In the genomic region with DNA sequence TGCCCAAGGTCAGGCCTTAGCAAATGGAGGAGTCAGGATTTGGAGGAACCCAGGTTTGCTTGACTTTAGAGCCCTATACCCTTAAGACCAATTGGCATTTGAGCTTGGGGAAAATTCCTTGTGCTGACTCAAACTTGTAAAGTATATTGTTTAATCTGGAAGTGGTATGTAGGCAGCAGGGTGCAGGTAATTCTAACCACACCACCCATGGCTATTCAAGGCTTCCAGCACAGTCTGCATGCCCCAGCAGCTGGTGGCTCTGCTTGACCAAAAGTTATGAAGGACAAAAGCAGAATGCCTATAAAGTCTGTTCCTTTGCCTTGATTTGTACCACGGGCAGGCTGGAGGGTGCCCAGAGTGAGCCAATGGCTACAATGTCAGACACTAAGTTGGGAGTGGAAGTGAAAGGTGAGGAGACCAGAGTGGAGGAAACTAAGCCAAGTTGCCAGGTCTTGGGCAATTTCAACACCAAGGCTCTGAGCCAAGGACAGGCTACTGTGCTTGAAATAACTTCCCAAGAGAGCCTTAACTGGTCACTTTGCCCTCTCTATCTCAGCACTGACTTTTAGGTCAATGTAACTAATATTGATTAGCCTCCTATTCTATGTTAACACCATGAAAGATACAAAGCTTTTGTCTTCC, we compare ENCODE assay signal across 29 cellular contexts. TPM values are rescaled to one million over a fixed set of nuclear protein-coding genes. Genes with fewer than 3 reads are reported as not detected.
A peak's percentile ranks its signal among the peaks of the same experiment; 100 is the strongest.
DNase-seq lines count a peak whose midpoint lies in the region; ATAC-seq and TF ChIP-seq lines count a peak whose summit lies in the region.
"Had no signal": no experiment of that assay in that cellular context is flagged by ENCODE, and none has a peak within 500 bp of the region (broad histone marks: within the 10 kb centered on the region; RNA-seq: fewer than 3 reads in every experiment).

No MANE protein-coding gene starts in this region.

- peaks cover 21% of the 10 kb centered on the region for H3K27me3 ChIP-seq in HAP-1 (ENCODE audit: low read depth)
- H3K27me3 ChIP-seq in endodermal cell (ENCODE audit: control insufficient read depth, insufficient read depth, low read length, poor library complexity, severe bottlenecking), result peaks cover 62% of the 10 kb centered on the region
- H3K27me3 ChIP-seq: ascending aorta, pancreas, thyroid gland had no signal

- WGBS in endodermal cell (ENCODE audit: insufficient coverage in 1 of 2, insufficient read length in 1 of 2), 2 experiments, result 80 to 87% methylated on average over 1 of the region's 1 CpG

- in situ Hi-C loops in astrocyte of the spinal cord (cut with HindIII; ENCODE audit: low sequenced_read_pairs) (no loop called here), HAP-1 (cut with MboI; ENCODE audit: low sequenced_read_pairs) (no loop called here)

- H3K4me1 ChIP-seq in mucosa of descending colon (ENCODE audit: low read depth) (peaks cover 9% of the 10 kb centered on the region), HAP-1 (no peaks in the 10 kb centered on the region), endodermal cell (ENCODE audit: control insufficient read depth, insufficient read depth, low read length) (no peaks in the 10 kb centered on the region)

- peak; percentile 8 for ATAC-seq in mucosa of descending colon
- ATAC-seq: naive thymus-derived CD8-positive, alpha-beta T cell; pancreas; SK-N-SH treated with all-trans-retinoic acid at 6 μM for 48 hours; stimulated activated naive CD8-positive, alpha-beta T cell treated with anti-CD3 and anti-CD28 coated beads, Interleukin-15, Interleukin-2, amounts not matched to agents 100 U/mL and 50 U/mL, for 24 hours had no signal

- no peak overlapping the region for H3K27ac ChIP-seq in endodermal cell (ENCODE audit: low read depth, low read length)
- H3K27ac ChIP-seq: ascending aorta, pancreas, thyroid gland had no signal

- H3K4me3 ChIP-seq in astrocyte of the spinal cord (ENCODE audit: low read depth, low read length), result no peak overlapping the region
- no peak overlapping the region for H3K4me3 ChIP-seq in mucosa of descending colon
- H3K4me3 ChIP-seq in HAP-1, result no peak overlapping the region
- H3K4me3 ChIP-seq in endodermal cell (ENCODE audit: low read length), result no peak overlapping the region
- H3K4me3 ChIP-seq: ascending aorta, pancreas, spleen, thyroid gland had no signal

- no peak overlapping the region for H3K9ac ChIP-seq in endodermal cell (ENCODE audit: extremely low read depth, low read length, poor library complexity, severe bottlenecking)

- H3K4me3 Mint-ChIP-seq in CD14-positive monocyte (no peak overlapping the region), endodermal cell (no peak overlapping the region)
- H3K4me3 Mint-ChIP-seq: activated naive CD4-positive, alpha-beta T cell treated with anti-CD3 and anti-CD28 coated beads, Interleukin-2, amount 10 ng/mL, durations not matched to agents 7 days and 5 days; activated T-cell treated with anti-CD3 and anti-CD28 coated beads, Interleukin-2, amount 50 U/mL, for 24 hours; CD8-positive, alpha-beta memory T cell; naive thymus-derived CD8-positive, alpha-beta T cell had no signal

- TF ChIP-seq CTCF in CD14-positive monocyte (IDR thresholded peaks at IDR 0.05) (no peak), astrocyte of the spinal cord (IDR thresholded peaks at IDR 0.05; ENCODE audit: low read depth, low read length) (no peak), mucosa of descending colon (IDR thresholded peaks at IDR 0.05) (no peak), endodermal cell (conservative IDR thresholded peaks at IDR 0.05) (no peak)

- H3K9me3 ChIP-seq in mucosa of descending colon (no peaks in the 10 kb centered on the region), HAP-1 (no peaks in the 10 kb centered on the region), endodermal cell (ENCODE audit: control insufficient read depth, low read length) (no peaks in the 10 kb centered on the region)
- H3K9me3 ChIP-seq: ascending aorta, pancreas, spleen, thyroid gland had no signal

- peak overlapping the region in 6 of 7 donors; percentile 74 to 96 (median 89) for H3K27ac Mint-ChIP-seq in CD14-positive monocyte
- no peak overlapping the region for H3K27ac Mint-ChIP-seq in endodermal cell
- H3K27ac Mint-ChIP-seq: activated naive CD4-positive, alpha-beta T cell treated with anti-CD3 and anti-CD28 coated beads, Interleukin-2, amount 10 ng/mL, durations not matched to agents 7 days and 5 days; activated T-cell treated with anti-CD3 and anti-CD28 coated beads, Interleukin-2, amount 50 U/mL, for 24 hours; naive thymus-derived CD8-positive, alpha-beta T cell had no signal

- H3K9me3 Mint-ChIP-seq in CD14-positive monocyte (peaks cover under 1 to 10% (median 4%) of the 10 kb centered on the region in 7 donors), endodermal cell (no peaks in the 10 kb centered on the region)
- H3K9me3 Mint-ChIP-seq: activated naive CD4-positive, alpha-beta T cell treated with anti-CD3 and anti-CD28 coated beads, Interleukin-2, amount 10 ng/mL, durations not matched to agents 7 days and 5 days; activated T-cell treated with anti-CD3 and anti-CD28 coated beads, Interleukin-2, amount 50 U/mL, for 24 hours; CD8-positive, alpha-beta memory T cell had no signal

- H3K4me1 Mint-ChIP-seq in CD14-positive monocyte, result peaks cover 50% of the 10 kb centered on the region
- H3K4me1 Mint-ChIP-seq in endodermal cell, result no peaks in the 10 kb centered on the region

- no peak for DNase-seq in CD14-positive monocyte (ENCODE audit: low spot score)
- DNase-seq in LoVo (ENCODE audit: low spot score), result peak; percentile 52
- peak; percentile 60 for DNase-seq in astrocyte of the spinal cord (ENCODE audit: low read depth, low spot score)
- DNase-seq in mucosa of descending colon, result no peak
- no peak for DNase-seq in HAP-1 (ENCODE audit: low spot score in 2 of 2)
- no peak for DNase-seq in NOMO-1 treated with dmso at 0.1 percent for 144 hours (lab: John Stamatoyannopoulos, UW; ENCODE audit: unreplicated experiment)
- DNase-seq in endodermal cell, result no peak
- DNase-seq: activated CD4-positive, CD25-positive, alpha-beta regulatory T cell; activated CD8-positive, alpha-beta memory T cell treated with anti-CD3 and anti-CD28 coated beads for 24 hours; activated naive CD4-positive, alpha-beta T cell treated with anti-CD3 and anti-CD28 coated beads, Interleukin-2, amount 10 ng/mL, durations not matched to agents 7 days and 5 days; activated T-cell treated with anti-CD3 and anti-CD28 coated beads, Interleukin-2, amount 50 U/mL, for 24 hours; CD8-positive, alpha-beta memory T cell; effector CD4-positive, alpha-beta T cell; mesendoderm; naive thymus-derived CD8-positive, alpha-beta T cell; NCI-H1436 treated with DMSO at 0.1 percent for 48 hours; NCI-H524; pancreas; RPMI8226; spleen; stimulated activated CD4-positive, alpha-beta T cell treated with anti-CD3 and anti-CD28 coated beads, Interleukin-4, amount 100 ng/mL, for 1 hour; stimulated activated naive CD8-positive, alpha-beta T cell treated with anti-CD3 and anti-CD28 coated beads, Interleukin-15, Interleukin-2, amounts not matched to agents 100 U/mL and 50 U/mL, for 24 hours; T-helper 9 cell; thyroid gland had no signal

- H3K36me3 ChIP-seq in mucosa of descending colon (ENCODE audit: low read depth), result no peaks in the 10 kb centered on the region
- no peaks in the 10 kb centered on the region for H3K36me3 ChIP-seq in HAP-1 (replicated peaks)
- no peaks in the 10 kb centered on the region for H3K36me3 ChIP-seq in endodermal cell (ENCODE audit: control insufficient read depth, insufficient read depth, low read length)
- H3K36me3 ChIP-seq: ascending aorta, pancreas, spleen, thyroid gland had no signal

- H3K36me3 Mint-ChIP-seq in CD14-positive monocyte (peaks cover 0 to 23% of the 10 kb centered on the region in 2 donors), endodermal cell (ENCODE audit: low read depth) (no peaks in the 10 kb centered on the region)
- H3K36me3 Mint-ChIP-seq: naive thymus-derived CD8-positive, alpha-beta T cell had no signal

- intact Hi-C loops in CD14-positive monocyte (cut with micrococcal nuclease), result loop anchor here in 1 of 2 donors (5.0 to 10.0 kb wide), 2 partner anchors 46 to 97 kb away; no protein-coding TSS in a partner anchor
- intact Hi-C loops in mucosa of descending colon (cut with DNase I, micrococcal nuclease), result no loop called here

- H3K27me3 Mint-ChIP-seq in CD14-positive monocyte (ENCODE audit: low read depth in 3 of 3), result peaks cover 21 to 29% (median 23%) of the 10 kb centered on the region in 3 donors
- peaks cover 63% of the 10 kb centered on the region for H3K27me3 Mint-ChIP-seq in endodermal cell (ENCODE audit: insufficient read depth)

RNA-seq across cellular contexts. Expression of a gene that starts 4.7 kb away (rescaled TPM):
- 100 to 1,000 TPM; 176 to 373 TPM for polyA plus RNA-seq in CD14-positive monocyte
- total RNA-seq in mucosa of descending colon, result 10 to 100 TPM in 1 of 3 donors, 1 to 10 TPM in 2; 5.8 to 13.5 (median 9.0) TPM
- total RNA-seq in endodermal cell, result not detected
- 0.57 TPM for polyA plus RNA-seq in endodermal cell (2013, experiment 1 of 2)
- 0.58 TPM for polyA plus RNA-seq in endodermal cell (2013, experiment 2 of 2)
- total RNA-seq: naive thymus-derived CD8-positive, alpha-beta T cell had no signal
- polyA plus RNA-seq: CD8-positive, alpha-beta memory T cell; naive thymus-derived CD8-positive, alpha-beta T cell had no signal

RNA-seq across cellular contexts. Expression of a gene that starts 18.3 kb away (rescaled TPM):
- under 1 TPM; 0.30 to 0.67 TPM for polyA plus RNA-seq in CD14-positive monocyte
- total RNA-seq in mucosa of descending colon (100 to 1,000 TPM in 1 of 3 donors, 10 to 100 TPM in 2; 40.3 to 142 (median 62.1) TPM), endodermal cell (1 to 10 TPM in 1 of 2 donors, under 1 TPM in 1; 0.53 to 1.9 TPM)
- 0.75 TPM for polyA plus RNA-seq in endodermal cell (2013, experiment 1 of 2)
- polyA plus RNA-seq in endodermal cell (2013, experiment 2 of 2), result 0.29 TPM

RNA-seq across cellular contexts. Expression of a gene that starts 34.1 kb away (rescaled TPM):
- not detected for polyA plus RNA-seq in CD14-positive monocyte
- total RNA-seq in mucosa of descending colon, result 1 to 10 TPM in 2 of 3 donors, not detected in 1; 2.8 to 5.7 TPM
- not detected for total RNA-seq in endodermal cell
- not detected for polyA plus RNA-seq in endodermal cell (2013, experiment 1 of 2)
- not detected for polyA plus RNA-seq in endodermal cell (2013, experiment 2 of 2)
- total RNA-seq: cerebellum; frontal cortex; H4; naive thymus-derived CD8-positive, alpha-beta T cell had no signal

Comparison
In these comparisons a context has a peak if more than half of its experiments do, and no peak if none do; other contexts are left out.
1. DNase-seq: peak in LoVo (single experiment) and astrocyte of the spinal cord (single experiment); none in CD14-positive monocyte (single experiment), mucosa of descending colon (0 of 3), HAP-1 (0 of 2), NOMO-1 treated with dmso at 0.1 percent for 144 hours (single experiment) and endodermal cell (single experiment).
2. RNA of a gene that starts 4.7 kb away (total RNA-seq): 5.8 to 13.5 TPM in mucosa of descending colon; not detected in endodermal cell; every median in the first group is over 4 times any median in the second.
3. RNA of a gene that starts 18.3 kb away (total RNA-seq): 40.3 to 142 TPM in mucosa of descending colon; 0.53 to 1.9 TPM in endodermal cell; every median in the first group is over 10 times any median in the second.